In genomic region chr17:32383926-32384434, GRCh38 we compare ENCODE assay signal across 22 cellular contexts.
"Had no signal": no experiment of that assay in that cellular context is flagged by ENCODE, and none has a peak within 500 bp of the region (broad histone marks: within the 10 kb centered on the region; RNA-seq: fewer than 3 reads in every experiment).

No MANE protein-coding gene starts in this region.

- H3K27me3 ChIP-seq: heart right ventricle, pancreas, suprapubic skin, transverse colon, uterus had no signal

- H3K4me1 Mint-ChIP-seq: stimulated activated naive CD8-positive, alpha-beta T cell treated with anti-CD3 and anti-CD28 coated beads, Interleukin-15, amount 100 ng/mL, for 72 hours had no signal

- H3K4me1 ChIP-seq: heart right ventricle, suprapubic skin, transverse colon, uterus had no signal

- ATAC-seq: esophagus mucosa; heart right ventricle; pancreas; sciatic nerve; stimulated activated naive CD8-positive, alpha-beta T cell treated with anti-CD3 and anti-CD28 coated beads, Interleukin-15, amount 100 ng/mL, for 72 hours had no signal

- H3K27me3 Mint-ChIP-seq: activated CD4-positive, alpha-beta memory T cell treated with anti-CD3 and anti-CD28 coated beads, Interleukin-2, amount 10 ng/mL, durations not matched to agents 7 days and 5 days; activated naive CD8-positive, alpha-beta T cell; memory B cell; naive B cell; stimulated activated naive CD8-positive, alpha-beta T cell treated with anti-CD3 and anti-CD28 coated beads, Interleukin-15, amount 100 ng/mL, for 72 hours had no signal

- H3K4me2 ChIP-seq: smooth muscle cell had no signal

- H3K4me3 ChIP-seq: heart right ventricle, pancreas, smooth muscle cell, suprapubic skin, transverse colon, uterus had no signal

- H3K27ac Mint-ChIP-seq: activated CD4-positive, alpha-beta memory T cell treated with anti-CD3 and anti-CD28 coated beads, Interleukin-2, amount 10 ng/mL, durations not matched to agents 7 days and 5 days; memory B cell; stimulated activated naive CD8-positive, alpha-beta T cell treated with anti-CD3 and anti-CD28 coated beads, Interleukin-15, amount 100 ng/mL, for 72 hours; T-helper 2 cell treated with Interferon-gamma antibody and Interleukin-4, amounts not matched to agents 5 μg/mL and 100 μg/mL, for 36 hours had no signal

- H3K27ac ChIP-seq: heart right ventricle, pancreas, suprapubic skin, transverse colon, uterus had no signal

- H3K9me3 ChIP-seq: heart right ventricle, pancreas, suprapubic skin, transverse colon, uterus had no signal

- H3K4me3 Mint-ChIP-seq: activated CD4-positive, alpha-beta memory T cell treated with anti-CD3 and anti-CD28 coated beads, Interleukin-2, amount 10 ng/mL, durations not matched to agents 7 days and 5 days; activated naive CD8-positive, alpha-beta T cell; memory B cell; naive B cell; stimulated activated naive CD8-positive, alpha-beta T cell treated with anti-CD3 and anti-CD28 coated beads, Interleukin-15, amount 100 ng/mL, for 72 hours; T-helper 2 cell treated with Interferon-gamma antibody and Interleukin-4, amounts not matched to agents 5 μg/mL and 100 μg/mL, for 36 hours had no signal

- H3K9me3 Mint-ChIP-seq: activated CD4-positive, alpha-beta memory T cell treated with anti-CD3 and anti-CD28 coated beads, Interleukin-2, amount 10 ng/mL, durations not matched to agents 7 days and 5 days; memory B cell; naive B cell; stimulated activated naive CD8-positive, alpha-beta T cell treated with anti-CD3 and anti-CD28 coated beads, Interleukin-15, amount 100 ng/mL, for 72 hours; T-helper 2 cell treated with Interferon-gamma antibody and Interleukin-4, amounts not matched to agents 5 μg/mL and 100 μg/mL, for 36 hours had no signal

- DNase-seq: activated CD4-positive, alpha-beta memory T cell treated with anti-CD3 and anti-CD28 coated beads, Interleukin-2, amount 10 ng/mL, durations not matched to agents 7 days and 5 days; activated CD4-positive, alpha-beta T cell treated with anti-CD3 and anti-CD28 coated beads for 4 hours; activated effector memory CD4-positive, alpha-beta T cell treated with Interleukin-2 at 50 U/mL for 16 hours; activated T-cell treated with anti-CD3 and anti-CD28 coated beads, Interleukin-2, amount 50 U/mL, for 48 hours; cerebellar nuclear complex; cortex of kidney; effector CD4-positive, alpha-beta T cell; heart right ventricle; kidney glomerular epithelial cell; naive B cell; pancreas; stimulated activated CD4-positive, alpha-beta T cell treated with anti-CD3 and anti-CD28 coated beads, Interleukin-4, amount 100 ng/mL, for 1 hour; stimulated activated naive CD8-positive, alpha-beta T cell treated with anti-CD3 and anti-CD28 coated beads, Interleukin-15, amount 100 ng/mL, for 72 hours; transverse colon; uterus had no signal

- H3K36me3 ChIP-seq: uterus had no signal
